Comparison of ENCODE assay signal across 18 cellular contexts in genomic region chr9:687034-687785, GRCh38.
DNase-seq lines count a peak whose midpoint lies in the region; ATAC-seq and TF ChIP-seq lines count a peak whose summit lies in the region.
"Had no signal": no experiment of that assay in that cellular context is flagged by ENCODE, and none has a peak within 500 bp of the region (broad histone marks: within the 10 kb centered on the region; RNA-seq: fewer than 3 reads in every experiment).

No MANE protein-coding gene starts in this region.

- H3K27ac ChIP-seq in breast epithelium (peak overlapping the region; percentile 77 to 83), liver (ENCODE audit: low read depth in 1 of 2, low read length in 2 of 2) (peak overlapping the region; percentile 7 to 99), skin epidermis (peak overlapping the region in 20 of 21 experiments; percentile 7 to 89 (median 77)), brain microvascular endothelial cell (no peak overlapping the region)
- H3K27ac ChIP-seq: KMS-11, SJCRH30 had no signal

- POLR2A ChIA-PET in Caco-2 (lab: Charles Lee): no interaction called here

- no peaks in the 10 kb centered on the region for H3K27me3 Mint-ChIP-seq in Caco-2 (ENCODE audit: insufficient read depth, unreplicated experiment)

- no peak overlapping the region for H3K9ac ChIP-seq in liver (ENCODE audit: low read depth in 1 of 2, low read length in 2 of 2)
- H3K9ac ChIP-seq: KMS-11 had no signal

- no peaks in the 10 kb centered on the region for H3K9me3 Mint-ChIP-seq in Caco-2 (ENCODE audit: unreplicated experiment)
- H3K9me3 Mint-ChIP-seq: GM23338; natural killer cell treated with Interleukin-12 subunit alpha and Interleukin-12 subunit beta and Interleukin-15 and Interleukin-18, amount 100 ng/mL, for 72 hours had no signal

- H3K36me3 ChIP-seq in breast epithelium (no peaks in the 10 kb centered on the region), liver (ENCODE audit: control insufficient read depth in 4 of 4, insufficient read depth in 3 of 4, low read depth in 1 of 4, low read length in 3 of 4) (no peaks in the 10 kb centered on the region), Caco-2 (ENCODE audit: control insufficient read depth, insufficient read depth, low read length) (no peaks in the 10 kb centered on the region), brain microvascular endothelial cell (replicated peaks) (no peaks in the 10 kb centered on the region)
- H3K36me3 ChIP-seq: SJCRH30 had no signal

- H3K36me3 Mint-ChIP-seq in Caco-2 (ENCODE audit: insufficient read depth, unreplicated experiment): peaks cover 23% of the 10 kb centered on the region
- H3K36me3 Mint-ChIP-seq: natural killer cell treated with Interleukin-12 subunit alpha and Interleukin-12 subunit beta and Interleukin-15 and Interleukin-18, amount 100 ng/mL, for 72 hours had no signal

- intact Hi-C loops in breast epithelium (cut with DNase I; ENCODE audit: low total_unique reads) (no loop called here), Caco-2 (cut with micrococcal nuclease; ENCODE audit: unreplicated experiment) (no loop called here)

- no peaks in the 10 kb centered on the region for H3K9me3 ChIP-seq in breast epithelium
- no peaks in the 10 kb centered on the region for H3K9me3 ChIP-seq in liver (ENCODE audit: control insufficient read depth in 4 of 4, low read length in 3 of 4)
- H3K9me3 ChIP-seq in Caco-2: no peaks in the 10 kb centered on the region
- H3K9me3 ChIP-seq: SJCRH30 had no signal

- H3K4me1 Mint-ChIP-seq in Caco-2 (ENCODE audit: low read depth, unreplicated experiment): no peaks in the 10 kb centered on the region

- H3K27me3 ChIP-seq in breast epithelium (no peaks in the 10 kb centered on the region), liver (ENCODE audit: control insufficient read depth in 4 of 4, insufficient read depth in 4 of 4, low read length in 3 of 4) (no peaks in the 10 kb centered on the region), Caco-2 (replicated peaks; ENCODE audit: control insufficient read depth, insufficient read depth, low read length) (no peaks in the 10 kb centered on the region), brain microvascular endothelial cell (replicated peaks) (no peaks in the 10 kb centered on the region)
- H3K27me3 ChIP-seq: SJCRH30 had no signal

- no peak for TF ChIP-seq RAD21 in liver (IDR thresholded peaks at IDR 0.05)

- 94% methylated on average over 4 of the region's 4 CpGs for WGBS in liver

- ATAC-seq in HG02588 (IDR thresholded peaks at IDR 0.05; ENCODE audit: unreplicated experiment): no peak
- ATAC-seq: GM23338; natural killer cell treated with Interleukin-12 subunit alpha and Interleukin-12 subunit beta and Interleukin-15 and Interleukin-18, amount 100 ng/mL, for 72 hours had no signal

- TF ChIP-seq CTCF in AG10803 (conservative IDR thresholded peaks at IDR 0.05; ENCODE audit: low read length) (peak; percentile 10; the same call in 1 of the 2 replicates), breast epithelium (IDR thresholded peaks at IDR 0.05) (no peak), liver (IDR thresholded peaks at IDR 0.05; ENCODE audit: low read depth, low read length, missing input control) (no peak), Caco-2 (IDR thresholded peaks at IDR 0.05; ENCODE audit: insufficient read depth in 1 of 2, low read depth in 1 of 2, low read length in 1 of 2, severe bottlenecking in 1 of 2, unreplicated experiment in 1 of 2) (no peak), brain microvascular endothelial cell (IDR thresholded peaks at IDR 0.05; ENCODE audit: low read depth, low read length, missing control alignments) (no peak)

- DNase-seq in AG10803 (ENCODE audit: low read depth) (no peak), breast epithelium (ENCODE audit: low spot score in 2 of 2) (no peak), Caco-2 (no peak), ureter (ENCODE audit: low spot score) (no peak), brain microvascular endothelial cell (no peak)
- DNase-seq: activated CD4-positive, CD25-positive, alpha-beta regulatory T cell treated with anti-CD3 and anti-CD28 coated beads, Interleukin-2, amount 50 U/mL, for 72 hours; DMS53; NCI-H1105; NCI-H524 treated with DMSO at 0.1 percent for 48 hours; retina; SJCRH30 had no signal

- no peak for TF ChIP-seq POLR2A in breast epithelium (IDR thresholded peaks at IDR 0.05)

- CTCF ChIA-PET in Caco-2 (lab: Charles Lee): no interaction called here

- H3K4me1 ChIP-seq in breast epithelium (peaks cover 4 to 7% of the 10 kb centered on the region in 2 donors), liver (ENCODE audit: control insufficient read depth in 4 of 4, insufficient read depth in 4 of 4, low read length in 3 of 4) (peaks cover 7 to 23% (median 13%) of the 10 kb centered on the region in 4 donors), Caco-2 (peaks cover 23% of the 10 kb centered on the region)

- H3K4me3 ChIP-seq in AG10803 (ENCODE audit: low read length): peak overlapping the region; percentile 26
- H3K4me3 ChIP-seq in breast epithelium: no peak overlapping the region
- H3K4me3 ChIP-seq in liver (ENCODE audit: low read depth in 1 of 3, low read length in 3 of 3): peak overlapping the region in 1 of 3 donors; percentile 18
- H3K4me3 ChIP-seq in skin epidermis: peak overlapping the region in 2 of 7 experiments; percentile 4 to 21
- H3K4me3 ChIP-seq in Caco-2 (ENCODE audit: low read depth, low read length): no peak overlapping the region
- no peak overlapping the region for H3K4me3 ChIP-seq in brain microvascular endothelial cell (ENCODE audit: low read depth, low read length)
- H3K4me3 ChIP-seq: GM23338, lung, SJCRH30 had no signal

- H3K27ac Mint-ChIP-seq in Caco-2 (ENCODE audit: unreplicated experiment): no peak overlapping the region
- H3K27ac Mint-ChIP-seq: natural killer cell treated with Interleukin-12 subunit alpha and Interleukin-12 subunit beta and Interleukin-15 and Interleukin-18, amount 100 ng/mL, for 72 hours had no signal

- BruUV-seq in Caco-2 (replicated peaks; lab: Mats Ljungman, UMichigan): no TSS peak

- no peak overlapping the region for H3K4me3 Mint-ChIP-seq in Caco-2 (ENCODE audit: unreplicated experiment)
- H3K4me3 Mint-ChIP-seq: GM23338; natural killer cell treated with Interleukin-12 subunit alpha and Interleukin-12 subunit beta and Interleukin-15 and Interleukin-18, amount 100 ng/mL, for 72 hours had no signal

- in situ Hi-C loops in brain microvascular endothelial cell (cut with HindIII; ENCODE audit: low pct_ligation_motif_present, low sequenced_read_pairs): no loop called here

TF ChIP-seq in liver, 16 proteins besides CTCF, POLR2A, EP300 and RAD21:
- TF ChIP-seq TAF1 (conservative IDR thresholded peaks at IDR 0.05) (no peak), SP1 (IDR thresholded peaks at IDR 0.05) (no peak), ZBTB33 (IDR thresholded peaks at IDR 0.05) (no peak), MAX (IDR thresholded peaks at IDR 0.05) (no peak), REST (IDR thresholded peaks at IDR 0.05) (no peak), JUND (IDR thresholded peaks at IDR 0.05) (no peak)
